1 cellular context compared by ENCODE assay signal in genomic region chr5:134373633-134374032, GRCh38.
A peak's percentile ranks its signal among the peaks of the same experiment; 100 is the strongest.
TF ChIP-seq lines count a peak whose summit lies in the region.

No MANE protein-coding gene starts in this region.

TF ChIP-seq in K562, 482 proteins besides CTCF, POLR2A, EP300 and RAD21:
- TF ChIP-seq BCOR (IDR thresholded peaks at IDR 0.05) (0 out of 2 replicates have a peak, but pooled peaks have one; percentile 45), ZNF146 (CRISPR knock-in tag; IDR thresholded peaks at IDR 0.05; ENCODE audit: unreplicated experiment) (peak; percentile 55)
